1 cellular context compared by ENCODE assay signal in the genomic region with DNA sequence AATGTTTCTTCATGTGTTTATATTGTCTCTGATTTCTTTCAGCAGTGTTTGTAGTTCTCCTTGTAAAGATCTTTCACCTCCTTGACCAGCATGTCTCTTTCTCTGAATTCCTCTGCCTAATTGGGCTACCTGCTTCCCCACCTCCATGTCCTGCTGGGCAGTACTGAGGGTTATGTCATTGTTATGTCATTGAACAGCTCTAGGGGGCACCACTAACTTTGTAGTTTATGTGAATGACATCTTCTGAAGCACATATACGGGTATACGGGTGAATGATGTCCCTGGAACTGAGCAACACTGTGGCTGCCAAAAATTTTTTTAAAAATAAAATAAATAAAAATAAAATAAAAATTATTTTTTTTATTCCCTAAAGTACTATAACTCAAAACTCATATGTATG.
TF ChIP-seq lines count a peak whose summit lies in the region.

No MANE protein-coding gene starts in this region.

TF ChIP-seq in HEK293, 187 proteins besides CTCF, POLR2A, EP300 and RAD21:
- TF ChIP-seq, protein P1, sequence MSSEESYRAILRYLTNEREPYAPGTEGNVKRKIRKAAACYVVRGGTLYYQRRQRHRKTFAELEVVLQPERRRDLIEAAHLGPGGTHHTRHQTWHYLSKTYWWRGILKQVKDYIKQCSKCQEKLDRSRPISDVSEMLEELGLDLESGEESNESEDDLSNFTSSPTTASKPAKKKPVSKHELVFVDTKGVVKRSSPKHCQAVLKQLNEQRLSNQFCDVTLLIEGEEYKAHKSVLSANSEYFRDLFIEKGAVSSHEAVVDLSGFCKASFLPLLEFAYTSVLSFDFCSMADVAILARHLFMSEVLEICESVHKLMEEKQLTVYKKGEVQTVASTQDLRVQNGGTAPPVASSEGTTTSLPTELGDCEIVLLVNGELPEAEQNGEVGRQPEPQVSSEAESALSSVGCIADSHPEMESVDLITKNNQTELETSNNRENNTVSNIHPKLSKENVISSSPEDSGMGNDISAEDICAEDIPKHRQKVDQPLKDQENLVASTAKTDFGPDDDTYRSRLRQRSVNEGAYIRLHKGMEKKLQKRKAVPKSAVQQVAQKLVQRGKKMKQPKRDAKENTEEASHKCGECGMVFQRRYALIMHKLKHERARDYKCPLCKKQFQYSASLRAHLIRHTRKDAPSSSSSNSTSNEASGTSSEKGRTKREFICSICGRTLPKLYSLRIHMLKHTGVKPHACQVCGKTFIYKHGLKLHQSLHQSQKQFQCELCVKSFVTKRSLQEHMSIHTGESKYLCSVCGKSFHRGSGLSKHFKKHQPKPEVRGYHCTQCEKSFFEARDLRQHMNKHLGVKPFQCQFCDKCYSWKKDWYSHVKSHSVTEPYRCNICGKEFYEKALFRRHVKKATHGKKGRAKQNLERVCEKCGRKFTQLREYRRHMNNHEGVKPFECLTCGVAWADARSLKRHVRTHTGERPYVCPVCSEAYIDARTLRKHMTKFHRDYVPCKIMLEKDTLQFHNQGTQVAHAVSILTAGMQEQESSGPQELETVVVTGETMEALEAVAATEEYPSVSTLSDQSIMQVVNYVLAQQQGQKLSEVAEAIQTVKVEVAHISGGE (tag by site-specific recombination; conservative IDR thresholded peaks at IDR 0.05; ENCODE audit: low read depth), result no peak
- peak; percentile 17; the same call in 1 of the 2 replicates for TF ChIP-seq ZNF654 (tag by site-specific recombination; IDR thresholded peaks at IDR 0.05; ENCODE audit: low read depth)
- TF ChIP-seq, protein P2, sequence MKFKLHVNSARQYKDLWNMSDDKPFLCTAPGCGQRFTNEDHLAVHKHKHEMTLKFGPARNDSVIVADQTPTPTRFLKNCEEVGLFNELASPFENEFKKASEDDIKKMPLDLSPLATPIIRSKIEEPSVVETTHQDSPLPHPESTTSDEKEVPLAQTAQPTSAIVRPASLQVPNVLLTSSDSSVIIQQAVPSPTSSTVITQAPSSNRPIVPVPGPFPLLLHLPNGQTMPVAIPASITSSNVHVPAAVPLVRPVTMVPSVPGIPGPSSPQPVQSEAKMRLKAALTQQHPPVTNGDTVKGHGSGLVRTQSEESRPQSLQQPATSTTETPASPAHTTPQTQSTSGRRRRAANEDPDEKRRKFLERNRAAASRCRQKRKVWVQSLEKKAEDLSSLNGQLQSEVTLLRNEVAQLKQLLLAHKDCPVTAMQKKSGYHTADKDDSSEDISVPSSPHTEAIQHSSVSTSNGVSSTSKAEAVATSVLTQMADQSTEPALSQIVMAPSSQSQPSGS (tag by site-specific recombination; IDR thresholded peaks at IDR 0.05; ENCODE audit: low read depth), result peak; percentile 65
